8 cellular contexts compared by ENCODE assay signal in the genomic region with DNA sequence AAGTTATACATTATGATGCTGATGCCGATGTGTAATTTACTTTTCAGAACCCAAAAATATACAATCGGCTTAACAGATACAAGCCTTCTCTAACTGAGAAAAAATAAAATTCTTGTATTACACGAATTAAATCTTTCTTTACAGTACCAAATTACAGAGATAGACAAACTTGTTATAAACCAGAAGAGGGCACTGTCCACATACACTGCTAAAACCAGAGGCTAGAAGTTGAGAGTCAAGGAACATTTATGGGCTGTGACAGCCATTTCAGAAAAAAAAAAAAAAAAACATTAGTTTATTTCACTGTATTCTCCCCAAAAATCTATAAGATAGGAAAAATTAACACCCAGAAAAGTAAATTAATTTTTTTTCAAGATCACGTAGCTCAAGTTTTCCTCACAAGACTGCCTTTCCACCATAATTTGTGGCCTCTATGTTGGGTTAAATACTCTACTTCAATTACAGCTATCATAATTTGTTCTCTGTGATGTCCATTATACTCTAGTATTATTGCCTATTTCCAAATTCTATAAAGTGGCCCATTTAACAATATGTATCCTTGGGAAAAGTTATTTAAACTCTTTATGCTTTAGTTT. TPM values are rescaled to one million over a fixed set of nuclear protein-coding genes. Genes with fewer than 3 reads are reported as not detected.
A peak's percentile ranks its signal among the peaks of the same experiment; 100 is the strongest.
DNase-seq lines count a peak whose midpoint lies in the region; ATAC-seq and TF ChIP-seq lines count a peak whose summit lies in the region.

No MANE protein-coding gene starts in this region.

- no peak overlapping the region for H3K27ac ChIP-seq in Panc1 (ENCODE audit: low read length)

- intact Hi-C loops in Panc1 (cut with micrococcal nuclease; ENCODE audit: unreplicated experiment): loop anchor here (2.0 kb wide), 1 partner anchor 294 kb away; no protein-coding TSS in a partner anchor

- no peaks in the 10 kb centered on the region for H3K9me3 Mint-ChIP-seq in naive thymus-derived CD8-positive, alpha-beta T cell
- no peaks in the 10 kb centered on the region for H3K9me3 Mint-ChIP-seq in activated CD8-positive, alpha-beta memory T cell treated with anti-CD3 and anti-CD28 coated beads, Interleukin-2, amount 10 ng/mL, durations not matched to agents 7 days and 5 days (ENCODE audit: low read depth)

- POLR2A ChIA-PET in Panc1 (lab: Charles Lee): no interaction called here
- POLR2A ChIA-PET in naive thymus-derived CD8-positive, alpha-beta T cell (lab: Charles Lee): no interaction called here

- no peak overlapping the region for H3K4me3 Mint-ChIP-seq in naive thymus-derived CD8-positive, alpha-beta T cell
- H3K4me3 Mint-ChIP-seq in activated CD8-positive, alpha-beta memory T cell treated with anti-CD3 and anti-CD28 coated beads, Interleukin-2, amount 10 ng/mL, durations not matched to agents 7 days and 5 days: no peak overlapping the region

- H3K36me3 Mint-ChIP-seq in naive thymus-derived CD8-positive, alpha-beta T cell: no peaks in the 10 kb centered on the region
- H3K36me3 Mint-ChIP-seq in activated CD8-positive, alpha-beta memory T cell treated with anti-CD3 and anti-CD28 coated beads, Interleukin-2, amount 10 ng/mL, durations not matched to agents 7 days and 5 days: no peaks in the 10 kb centered on the region

- H3K4me1 ChIP-seq in Panc1 (ENCODE audit: control insufficient read depth, insufficient read depth, low read length): no peaks in the 10 kb centered on the region; the same call in 1 of the 2 replicates

- TF ChIP-seq CTCF in Panc1 (IDR thresholded peaks at IDR 0.05): peak; percentile 66; the same call in 1 of the 2 replicates
- TF ChIP-seq CTCF in epithelial cell of proximal tubule (conservative IDR thresholded peaks at IDR 0.05; ENCODE audit: low read depth, low read length): peak; percentile 71

- no peaks in the 10 kb centered on the region for H3K9me3 ChIP-seq in Panc1 (ENCODE audit: control insufficient read depth, insufficient read depth, low read depth, low read length)

- in situ Hi-C loops in Panc1 (cut with HindIII; ENCODE audit: low pct_unique_long_range_greater_than_20kb, low sequenced_read_pairs): no loop called here

- H3K27me3 ChIP-seq in Panc1 (ENCODE audit: control insufficient read depth, insufficient read depth, low read length): no peaks in the 10 kb centered on the region

- peak; percentile 5 for DNase-seq in NCI-H748 (lab: John Stamatoyannopoulos, UW; ENCODE audit: unreplicated experiment)
- DNase-seq in NCI-H748 treated with DMSO at 0.1 percent for 48 hours (lab: John Stamatoyannopoulos, UW): no peak
- DNase-seq in Panc1 (ENCODE audit: low read depth, low spot score): no peak
- no peak for DNase-seq in epithelial cell of proximal tubule (ENCODE audit: low read depth)
- DNase-seq in naive thymus-derived CD8-positive, alpha-beta T cell: peak in 3 of 10 donors; percentile 38 to 57 (median 40)
- no peak for DNase-seq in activated CD8-positive, alpha-beta memory T cell treated with anti-CD3 and anti-CD28 coated beads, Interleukin-2, amount 10 ng/mL, durations not matched to agents 7 days and 5 days
- no peak for DNase-seq in UCSD-AML1 (lab: John Stamatoyannopoulos, UW; ENCODE audit: unreplicated experiment)

- no TSS peak for BruUV-seq in Panc1 (replicated peaks; lab: Mats Ljungman, UMichigan)

- ATAC-seq in HG03175 (IDR thresholded peaks at IDR 0.05; ENCODE audit: unreplicated experiment): peak; percentile 77
- ATAC-seq in Panc1: no peak
- ATAC-seq in naive thymus-derived CD8-positive, alpha-beta T cell: peak; percentile 68 to 70
- no peak for ATAC-seq in activated CD8-positive, alpha-beta memory T cell treated with anti-CD3 and anti-CD28 coated beads, Interleukin-2, amount 10 ng/mL, durations not matched to agents 7 days and 5 days

- H3K27ac Mint-ChIP-seq in naive thymus-derived CD8-positive, alpha-beta T cell: no peak overlapping the region
- H3K27ac Mint-ChIP-seq in activated CD8-positive, alpha-beta memory T cell treated with anti-CD3 and anti-CD28 coated beads, Interleukin-2, amount 10 ng/mL, durations not matched to agents 7 days and 5 days: no peak overlapping the region

- CTCF ChIA-PET in Panc1 (lab: Charles Lee): interaction anchor here (0.7 to 1.8 kb wide), 4 partner anchors 12 to 243 kb away, joined by 5 to 8 read pairs (median 7); a partner anchor contains a TSS
- CTCF ChIA-PET in activated CD8-positive, alpha-beta memory T cell treated with anti-CD3 and anti-CD28 coated beads, Interleukin-2, amount 10 ng/mL, durations not matched to agents 7 days and 5 days (lab: Charles Lee): interaction anchor here (0.7 to 2.1 kb wide), 3 partner anchors 73 to 222 kb away, joined by 3 to 10 read pairs (median 5); no protein-coding TSS in a partner anchor

- H3K4me1 Mint-ChIP-seq in naive thymus-derived CD8-positive, alpha-beta T cell: no peaks in the 10 kb centered on the region
- H3K4me1 Mint-ChIP-seq in activated CD8-positive, alpha-beta memory T cell treated with anti-CD3 and anti-CD28 coated beads, Interleukin-2, amount 10 ng/mL, durations not matched to agents 7 days and 5 days: no peaks in the 10 kb centered on the region

- H3K27me3 Mint-ChIP-seq in naive thymus-derived CD8-positive, alpha-beta T cell: peaks cover 4 to 7% (median 5%) of the 10 kb centered on the region in 5 donors
- peaks cover 8% of the 10 kb centered on the region for H3K27me3 Mint-ChIP-seq in activated CD8-positive, alpha-beta memory T cell treated with anti-CD3 and anti-CD28 coated beads, Interleukin-2, amount 10 ng/mL, durations not matched to agents 7 days and 5 days

- H3K4me3 ChIP-seq in Panc1 (ENCODE audit: low read depth in 2 of 2, low read length in 2 of 2): no peak overlapping the region
- H3K4me3 ChIP-seq in epithelial cell of proximal tubule (ENCODE audit: low read depth, low read length): no peak overlapping the region

- H3K36me3 ChIP-seq in Panc1 (ENCODE audit: control insufficient read depth, insufficient read depth, low read length): no peaks in the 10 kb centered on the region

RNA-seq across cellular contexts. Expression of a gene that starts 12.0 kb away (rescaled TPM):
- 2.1 TPM for total RNA-seq in Panc1 (2021; ENCODE audit: unreplicated experiment)
- 0.58 TPM for polyA plus RNA-seq in Panc1 (2012; ENCODE audit: insufficient read length)
- 3.1 and 16.0 TPM in 2 replicates for total RNA-seq in epithelial cell of proximal tubule
- not detected for total RNA-seq in naive thymus-derived CD8-positive, alpha-beta T cell
- not detected for polyA plus RNA-seq in naive thymus-derived CD8-positive, alpha-beta T cell
- total RNA-seq in activated CD8-positive, alpha-beta memory T cell treated with anti-CD3 and anti-CD28 coated beads, Interleukin-2, amount 10 ng/mL, durations not matched to agents 7 days and 5 days: not detected

Comparison
In these comparisons a context has a peak if more than half of its experiments do, and no peak if none do; other contexts are left out.
1. ATAC-seq: peak in HG03175 (single experiment) and naive thymus-derived CD8-positive, alpha-beta T cell (2 of 2); none in Panc1 (single experiment) and activated CD8-positive, alpha-beta memory T cell treated with anti-CD3 and anti-CD28 coated beads, Interleukin-2, amount 10 ng/mL, durations not matched to agents 7 days and 5 days (single experiment).